17 cellular contexts compared by ENCODE assay signal in genomic region chr3:171525437-171525836, GRCh38.
"Had no signal": no experiment of that assay in that cellular context is flagged by ENCODE, and none has a peak within 500 bp of the region (broad histone marks: within the 10 kb centered on the region; RNA-seq: fewer than 3 reads in every experiment).

No MANE protein-coding gene starts in this region.

- ATAC-seq: activated CD4-positive, alpha-beta T cell treated with anti-CD3 and anti-CD28 coated beads for 36 hours; activated T-helper 17 cell treated with anti-CD3 and anti-CD28 coated beads, Interleukin-2, amount 50 U/mL, for 72 hours; gastrocnemius medialis; stimulated activated memory B cell treated with anti-CD40 and anti-IgM and Interleukin-4, amounts not matched to agents 10 μg/mL and 1 μg/mL and 100 μg/mL, for 72 hours had no signal

- H3K36me3 ChIP-seq: colonic mucosa, gastrocnemius medialis, sigmoid colon, spleen, thoracic aorta had no signal

- H3K4me3 ChIP-seq: colonic mucosa, gastrocnemius medialis, sigmoid colon, spleen, thoracic aorta had no signal

- H3K4me1 ChIP-seq: colonic mucosa, gastrocnemius medialis, sigmoid colon, spleen had no signal

- DNase-seq: activated CD4-positive, alpha-beta T cell treated with anti-CD3 and anti-CD28 coated beads for 36 hours; activated CD4-positive, alpha-beta T cell treated with anti-CD3 and anti-CD28 coated beads, Interleukin-2, amount 50 U/mL, for 48 hours; activated naive CD4-positive, alpha-beta T cell treated with Interleukin-2 at 50 U/mL for 16 hours; anterior cingulate cortex; colonic mucosa; endodermal cell; gastrocnemius medialis; head of caudate nucleus; kidney glomerular epithelial cell; posterior cingulate gyrus; sigmoid colon; spleen; stimulated activated CD4-positive, alpha-beta T cell treated with anti-CD3 and anti-CD28 coated beads, Interleukin-4, amount 100 ng/mL, for 4 hours had no signal

- H3K27ac ChIP-seq: colonic mucosa, epithelial cell of prostate, gastrocnemius medialis, sigmoid colon, spleen, thoracic aorta had no signal

- H3K9me3 ChIP-seq: colonic mucosa, gastrocnemius medialis, sigmoid colon, spleen, thoracic aorta had no signal

- H3K27me3 ChIP-seq: colonic mucosa, gastrocnemius medialis, sigmoid colon, spleen had no signal
